6 cellular contexts compared by ENCODE assay signal in the genomic region with DNA sequence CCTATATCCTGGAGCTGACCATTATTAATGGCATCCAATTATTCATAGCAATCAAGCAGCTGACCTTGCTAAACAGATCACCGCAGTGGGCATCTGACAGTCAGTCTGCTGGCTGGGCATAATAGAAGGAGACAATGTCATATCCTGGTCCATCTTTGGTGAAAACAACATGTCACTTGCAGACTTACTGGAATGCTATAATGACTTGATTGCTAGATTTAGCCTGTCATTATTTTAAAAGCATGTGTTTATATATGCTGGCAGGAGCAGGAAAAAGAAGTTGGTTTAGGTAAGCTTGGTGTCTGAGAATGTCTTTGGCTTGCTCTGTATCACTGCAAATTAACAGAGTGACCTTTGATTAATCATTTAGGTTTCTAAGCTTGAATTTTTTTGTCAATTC.
"Had no signal": no experiment of that assay in that cellular context is flagged by ENCODE, and none has a peak within 500 bp of the region (broad histone marks: within the 10 kb centered on the region; RNA-seq: fewer than 3 reads in every experiment).

No MANE protein-coding gene starts in this region.

- ATAC-seq: HepG2, K562 had no signal

- H3K4me3 ChIP-seq: K562 had no signal

- H3K27ac ChIP-seq: HL-60 had no signal

- DNase-seq: IMR-90, KBM-7 had no signal

- FAIRE-seq: HepG2, HTR-8/SVneo, K562 had no signal
